ENCODE assay signal across 9 cellular contexts in the genomic region with DNA sequence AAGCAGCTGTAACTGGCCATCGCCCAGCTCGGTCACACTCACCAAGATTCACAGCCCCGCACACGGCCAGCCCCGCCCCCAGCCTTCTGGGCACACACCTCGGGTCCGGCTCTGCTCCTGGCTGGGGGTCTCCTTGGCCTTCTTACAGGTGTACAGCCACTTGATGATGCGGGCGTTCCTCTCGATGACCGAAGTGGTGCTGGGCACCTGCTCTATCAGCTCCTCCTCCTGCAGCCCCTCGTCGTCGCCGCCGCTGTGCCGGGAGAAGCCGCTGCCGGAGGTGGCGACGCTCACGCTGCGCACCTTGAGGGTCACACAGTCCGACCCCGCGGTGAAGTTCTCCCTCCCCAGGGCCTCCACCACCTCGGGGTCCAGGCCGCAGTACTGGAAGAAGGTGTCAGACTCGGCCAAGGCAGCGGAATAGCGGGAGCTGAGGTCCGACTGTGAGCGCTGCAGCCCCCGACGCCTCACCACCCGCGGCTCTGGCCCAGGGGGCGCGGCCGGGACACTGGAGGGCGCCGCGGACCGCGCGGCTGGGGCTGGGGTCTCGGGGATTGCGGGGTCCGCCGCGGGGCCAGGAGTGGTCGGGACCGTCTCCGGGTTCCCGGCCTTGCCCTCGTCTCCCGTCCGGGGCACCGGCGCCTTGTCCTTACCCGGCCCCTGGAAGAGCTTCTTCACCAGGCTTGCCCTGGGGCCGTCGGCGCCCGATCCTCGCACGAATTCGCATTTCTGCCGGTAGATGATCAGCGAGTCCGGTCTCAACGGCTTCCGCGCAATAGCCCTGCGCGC. TPM values are rescaled to one million over a fixed set of nuclear protein-coding genes. Genes with fewer than 3 reads are reported as not detected.
DNase-seq lines count a peak whose midpoint lies in the region; ATAC-seq and TF ChIP-seq lines count a peak whose summit lies in the region.
"Had no signal": no experiment of that assay in that cellular context is flagged by ENCODE, and none has a peak within 500 bp of the region (broad histone marks: within the 10 kb centered on the region; RNA-seq: fewer than 3 reads in every experiment).

No MANE protein-coding gene starts in this region.

- no peak overlapping the region for H3K9ac ChIP-seq in parathyroid adenoma

- H3K27ac ChIP-seq in RWPE2 (ENCODE audit: poor library complexity, severe bottlenecking) (peak overlapping the region; percentile 79), esophagus squamous epithelium (peak overlapping the region; percentile 88 to 99 (median 96)), parathyroid adenoma (peak overlapping the region; percentile 99)

- intact Hi-C loops in esophagus squamous epithelium (cut with DNase I), result no loop called here

- peak overlapping the region; percentile 99 for H2AFZ ChIP-seq in parathyroid adenoma

- DNase-seq in DMS79 (lab: John Stamatoyannopoulos, UW) (peak; percentile 44), RWPE2 (ENCODE audit: low spot score) (no peak), esophagus squamous epithelium (lab: John Stamatoyannopoulos, UW) (no peak), foreskin melanocyte (no peak), GOT3 (lab: John Stamatoyannopoulos, UW) (no peak), cerebellar cortex (ENCODE audit: low spot score) (no peak), hepatic stellate cell (ENCODE audit: low spot score) (no peak)
- DNase-seq: effector CD8-positive, alpha-beta T cell had no signal

- H3K9me3 ChIP-seq in RWPE2 (ENCODE audit: severe bottlenecking) (no peaks in the 10 kb centered on the region), esophagus squamous epithelium (no peaks in the 10 kb centered on the region), parathyroid adenoma (ENCODE audit: control insufficient read depth, low read length) (no peaks in the 10 kb centered on the region)

- peaks cover 13% of the 10 kb centered on the region for H3K36me3 ChIP-seq in RWPE2 (ENCODE audit: low read depth)
- peaks cover 0 to 9% (median 0%) of the 10 kb centered on the region in 3 donors for H3K36me3 ChIP-seq in esophagus squamous epithelium
- no peaks in the 10 kb centered on the region for H3K36me3 ChIP-seq in parathyroid adenoma (ENCODE audit: control insufficient read depth, insufficient read depth, low read length)

- no peak for TF ChIP-seq POLR2A in esophagus squamous epithelium (IDR thresholded peaks at IDR 0.05)

- peak; percentile 2; the same call in 1 of the 3 replicates for ATAC-seq in RWPE2 (ENCODE audit: low read depth)

- WGBS in esophagus squamous epithelium, 2 donors, result 2 to 5% methylated on average over 7 to 26 of the region's 76 CpGs

- no peaks in the 10 kb centered on the region for H3K79me2 ChIP-seq in parathyroid adenoma

- TF ChIP-seq CTCF in RWPE2 (IDR thresholded peaks at IDR 0.05; ENCODE audit: poor library complexity, severe bottlenecking) (no peak), esophagus squamous epithelium (IDR thresholded peaks at IDR 0.05) (no peak), parathyroid adenoma (IDR thresholded peaks at IDR 0.05) (no peak)

- H3K27me3 ChIP-seq in RWPE2 (ENCODE audit: insufficient read depth, poor library complexity, severe bottlenecking) (no peaks in the 10 kb centered on the region), esophagus squamous epithelium (peaks cover 0 to 48% (median 2%) of the 10 kb centered on the region in 4 donors), parathyroid adenoma (ENCODE audit: control insufficient read depth, insufficient read depth, low read length) (no peaks in the 10 kb centered on the region)

- H3K4me1 ChIP-seq in RWPE2 (ENCODE audit: insufficient read depth, poor library complexity, severe bottlenecking), result peaks cover 32% of the 10 kb centered on the region
- H3K4me1 ChIP-seq in esophagus squamous epithelium, result peaks cover 6 to 56% (median 8%) of the 10 kb centered on the region in 3 donors
- H3K4me1 ChIP-seq in parathyroid adenoma, result peaks cover 8% of the 10 kb centered on the region

- H3K4me3 ChIP-seq in RWPE2 (ENCODE audit: severe bottlenecking), result peak overlapping the region; percentile 72
- peak overlapping the region; percentile 67 to 94 (median 78) for H3K4me3 ChIP-seq in esophagus squamous epithelium
- H3K4me3 ChIP-seq in parathyroid adenoma (ENCODE audit: low read depth, low read length), result peak overlapping the region; percentile 36

- peak overlapping the region; percentile 94 for H3K4me2 ChIP-seq in parathyroid adenoma (ENCODE audit: low read length)

RNA-seq across cellular contexts. Expression of gene FAM110C, which starts 0.8 kb away (rescaled TPM):
- total RNA-seq in esophagus squamous epithelium, result 10 to 100 TPM; 41.7 to 68.0 (median 53.7) TPM
